Comparison of ENCODE assay signal across 17 cellular contexts in genomic region chr18:73594749-73595148, GRCh38.
A peak's percentile ranks its signal among the peaks of the same experiment; 100 is the strongest.
DNase-seq lines count a peak whose midpoint lies in the region; ATAC-seq and TF ChIP-seq lines count a peak whose summit lies in the region.
"Had no signal": no experiment of that assay in that cellular context is flagged by ENCODE, and none has a peak within 500 bp of the region (broad histone marks: within the 10 kb centered on the region; RNA-seq: fewer than 3 reads in every experiment).

No MANE protein-coding gene starts in this region.

- H3K9me3 ChIP-seq in left ventricle myocardium inferior (replicated peaks), result no peaks in the 10 kb centered on the region
- no peaks in the 10 kb centered on the region for H3K9me3 ChIP-seq in smooth muscle cell (replicated peaks; ENCODE audit: low read depth)

- DNase-seq in AG08396 (ENCODE audit: low spot score) (peak; percentile 7), Daoy (ENCODE audit: low read depth) (peak; percentile 19), astrocyte of the cerebellum (ENCODE audit: low read depth) (peak; percentile 6), left ventricle myocardium inferior (peak; percentile 19), T-cell (no peak), smooth muscle cell (lab: John Stamatoyannopoulos, UW; ENCODE audit: unreplicated experiment) (no peak)
- no peak for DNase-seq in stimulated activated CD4-positive, alpha-beta T cell treated with anti-CD3 and anti-CD28 coated beads, Interleukin-4, amount 100 ng/mL, for 24 hours
- DNase-seq: CD4-positive, alpha-beta memory T cell; DMS79 treated with DMSO at 0.1 percent for 48 hours; GF-D8; NCI-H1417 treated with DMSO at 0.1 percent for 48 hours; NCI-H2081; NCI-H510A; NCI-H774; PC-9 had no signal

- no peaks in the 10 kb centered on the region for H4K20me1 ChIP-seq in smooth muscle cell (ENCODE audit: low read depth)

- H3K36me3 ChIP-seq in left ventricle myocardium inferior (no peaks in the 10 kb centered on the region), smooth muscle cell (ENCODE audit: low read depth) (no peaks in the 10 kb centered on the region)

- TF ChIP-seq CTCF in astrocyte of the cerebellum (IDR thresholded peaks at IDR 0.05; ENCODE audit: low read depth, low read length, missing control alignments) (no peak), left ventricle myocardium inferior (IDR thresholded peaks at IDR 0.05; ENCODE audit: borderline replicate concordance) (no peak), smooth muscle cell (IDR thresholded peaks at IDR 0.05; ENCODE audit: borderline replicate concordance, insufficient read depth, poor library complexity, severe bottlenecking) (no peak)

- H3K4me2 ChIP-seq in smooth muscle cell, result no peak overlapping the region
- H3K4me2 ChIP-seq: PC-9 had no signal

- peaks cover 8 to 16% (median 8%) of the 10 kb centered on the region in 3 donors for H3K9me3 Mint-ChIP-seq in T-cell

- intact Hi-C loops in left ventricle myocardium inferior (cut with micrococcal nuclease), result no loop called here

- CTCF ChIA-PET in T-cell (lab: Charles Lee), result no interaction called here

- H3K4me1 ChIP-seq in left ventricle myocardium inferior (no peaks in the 10 kb centered on the region), smooth muscle cell (ENCODE audit: low read depth) (no peaks in the 10 kb centered on the region)

- H3K4me3 ChIP-seq in astrocyte of the cerebellum (ENCODE audit: low read depth, low read length), result no peak overlapping the region
- H3K4me3 ChIP-seq in left ventricle myocardium inferior, result no peak overlapping the region
- no peak overlapping the region for H3K4me3 ChIP-seq in smooth muscle cell
- H3K4me3 ChIP-seq: PC-9, SK-N-MC had no signal

- no peak overlapping the region for H2AFZ ChIP-seq in smooth muscle cell (ENCODE audit: low read depth)
- H2AFZ ChIP-seq: PC-9 had no signal

- H3K27me3 Mint-ChIP-seq in T-cell, result no peaks in the 10 kb centered on the region
- H3K27me3 Mint-ChIP-seq: CD4-positive, alpha-beta memory T cell had no signal

- in situ Hi-C loops in astrocyte of the cerebellum (cut with HindIII; ENCODE audit: low sequenced_read_pairs), result no loop called here

- no peak for ATAC-seq in T-cell (replicated peaks in 1 of 4)
- ATAC-seq: HCT116 had no signal

- no peaks in the 10 kb centered on the region for H3K79me2 ChIP-seq in smooth muscle cell (ENCODE audit: low read depth)

- no peaks in the 10 kb centered on the region for H3K4me1 Mint-ChIP-seq in T-cell
- H3K4me1 Mint-ChIP-seq: CD4-positive, alpha-beta memory T cell had no signal

- no peak overlapping the region for H3K4me3 Mint-ChIP-seq in T-cell
- H3K4me3 Mint-ChIP-seq: CD4-positive, alpha-beta memory T cell had no signal

- no peaks in the 10 kb centered on the region for H3F3A ChIP-seq in smooth muscle cell (ENCODE audit: low read depth)

- no peak overlapping the region for H3K27ac Mint-ChIP-seq in T-cell
- H3K27ac Mint-ChIP-seq: CD4-positive, alpha-beta memory T cell had no signal

- no peaks in the 10 kb centered on the region for H3K36me3 Mint-ChIP-seq in T-cell
- H3K36me3 Mint-ChIP-seq: CD4-positive, alpha-beta memory T cell had no signal

- H3K27ac ChIP-seq in left ventricle myocardium inferior (replicated peaks), result no peak overlapping the region
- no peak overlapping the region for H3K27ac ChIP-seq in smooth muscle cell (ENCODE audit: low read depth)
- H3K27ac ChIP-seq: PC-9, SK-N-MC had no signal

- H3K27me3 ChIP-seq in left ventricle myocardium inferior (ENCODE audit: low read depth) (no peaks in the 10 kb centered on the region), smooth muscle cell (ENCODE audit: low read depth) (no peaks in the 10 kb centered on the region)

- POLR2A ChIA-PET in T-cell (lab: Charles Lee), result no interaction called here

- H3K9ac ChIP-seq in smooth muscle cell (ENCODE audit: low read depth), result no peak overlapping the region

- 92% methylated on average over 4 of the region's 4 CpGs for WGBS in smooth muscle cell (ENCODE audit: low lambda C conversion rate)

Comparison
In these comparisons a context has a peak if more than half of its experiments do, and no peak if none do; other contexts are left out.
1. DNase-seq: peak in AG08396 (single experiment), Daoy (single experiment), astrocyte of the cerebellum (single experiment) and left ventricle myocardium inferior (single experiment); none in stimulated activated CD4-positive, alpha-beta T cell treated with anti-CD3 and anti-CD28 coated beads, Interleukin-4, amount 100 ng/mL, for 24 hours (single experiment), T-cell (0 of 34) and smooth muscle cell (single experiment).